ENCODE assay signal across 8 cellular contexts in genomic region chr19:29941828-29942403, GRCh38. TPM values are rescaled to one million over a fixed set of nuclear protein-coding genes. Genes with fewer than 3 reads are reported as not detected.
DNase-seq lines count a peak whose midpoint lies in the region; ATAC-seq and TF ChIP-seq lines count a peak whose summit lies in the region.

TSS of gene URI1 (plus strand) at chr19:29942239. CDS start at chr19:29942548, 309 bp downstream.

- no peaks in the 10 kb centered on the region for H3K27me3 ChIP-seq in colonic mucosa

- peak within 1 kb of the TSS; percentile 78 to 88 for H3K9ac ChIP-seq in colonic mucosa (ENCODE audit: low read depth in 2 of 2, low read length in 2 of 2)

- peak; percentile 61 to 62 for DNase-seq in AML-193 (lab: John Stamatoyannopoulos, UW)
- peak; percentile 73 to 86 for DNase-seq in NCI-H524 (lab: John Stamatoyannopoulos, UW)
- peak; percentile 91 to 97 for DNase-seq in activated CD4-positive, alpha-beta T cell treated with anti-CD3 and anti-CD28 coated beads for 4 hours
- peak; percentile 96 for DNase-seq in colonic mucosa
- peak; percentile 94 for DNase-seq in left lobe of liver (ENCODE audit: low spot score)
- DNase-seq in stimulated activated CD4-positive, alpha-beta T cell treated with anti-CD3 and anti-CD28 coated beads, Interleukin-1b, Interleukin-23, amount 100 ng/mL, for 48 hours, result peak; percentile 91

- H3K4me3 ChIP-seq in colonic mucosa, result peak within 1 kb of the TSS; percentile 86

- ATAC-seq in HG03378 (IDR thresholded peaks at IDR 0.05; ENCODE audit: unreplicated experiment), result peak; percentile 65
- peak; percentile 98 for ATAC-seq in left lobe of liver

- intact Hi-C loops in colonic mucosa (cut with DNase I), result no loop called here

- TF ChIP-seq CTCF in colonic mucosa (IDR thresholded peaks at IDR 0.05), result no peak

- peak within 1 kb of the TSS; percentile 34 for H3K27ac ChIP-seq in colonic mucosa

- peak; percentile 70 for TF ChIP-seq POLR2A in GM19193 (IDR thresholded peaks at IDR 0.05; ENCODE audit: extremely low read depth, insufficient read depth, insufficient read length)

- no peaks in the 10 kb centered on the region for H3K4me1 ChIP-seq in colonic mucosa

- H3K9me3 ChIP-seq in colonic mucosa, result no peaks in the 10 kb centered on the region

- no peaks in the 10 kb centered on the region for H3K36me3 ChIP-seq in colonic mucosa

RNA-seq across cellular contexts. Expression of gene URI1, which starts in this region (rescaled TPM):
- total RNA-seq in colonic mucosa (10 to 100 TPM; 37.9 to 41.4 TPM), left lobe of liver (24.8 TPM)

Comparison
In these comparisons a context has a peak if more than half of its experiments do, and no peak if none do; other contexts are left out.
1. Peak in every context shown above with its lines: DNase-seq, ATAC-seq, H3K4me3 ChIP-seq and H3K27ac ChIP-seq.